ENCODE assay signal across 6 cellular contexts in genomic region chr11:132222345-132222744, GRCh38.
"Had no signal": no experiment of that assay in that cellular context is flagged by ENCODE, and none has a peak within 500 bp of the region (broad histone marks: within the 10 kb centered on the region; RNA-seq: fewer than 3 reads in every experiment).

No MANE protein-coding gene starts in this region.

- DNase-seq: IMR-90, KBM-7, KG1 had no signal

- H3K4me3 Mint-ChIP-seq: IgD-negative memory B cell had no signal

- ATAC-seq: HepG2, K562 had no signal

- H3K27ac Mint-ChIP-seq: IgD-negative memory B cell had no signal

- H3K36me3 Mint-ChIP-seq: IgD-negative memory B cell had no signal

- H3K27me3 Mint-ChIP-seq: IgD-negative memory B cell had no signal
